ENCODE assay signal across 8 cellular contexts in the genomic region with DNA sequence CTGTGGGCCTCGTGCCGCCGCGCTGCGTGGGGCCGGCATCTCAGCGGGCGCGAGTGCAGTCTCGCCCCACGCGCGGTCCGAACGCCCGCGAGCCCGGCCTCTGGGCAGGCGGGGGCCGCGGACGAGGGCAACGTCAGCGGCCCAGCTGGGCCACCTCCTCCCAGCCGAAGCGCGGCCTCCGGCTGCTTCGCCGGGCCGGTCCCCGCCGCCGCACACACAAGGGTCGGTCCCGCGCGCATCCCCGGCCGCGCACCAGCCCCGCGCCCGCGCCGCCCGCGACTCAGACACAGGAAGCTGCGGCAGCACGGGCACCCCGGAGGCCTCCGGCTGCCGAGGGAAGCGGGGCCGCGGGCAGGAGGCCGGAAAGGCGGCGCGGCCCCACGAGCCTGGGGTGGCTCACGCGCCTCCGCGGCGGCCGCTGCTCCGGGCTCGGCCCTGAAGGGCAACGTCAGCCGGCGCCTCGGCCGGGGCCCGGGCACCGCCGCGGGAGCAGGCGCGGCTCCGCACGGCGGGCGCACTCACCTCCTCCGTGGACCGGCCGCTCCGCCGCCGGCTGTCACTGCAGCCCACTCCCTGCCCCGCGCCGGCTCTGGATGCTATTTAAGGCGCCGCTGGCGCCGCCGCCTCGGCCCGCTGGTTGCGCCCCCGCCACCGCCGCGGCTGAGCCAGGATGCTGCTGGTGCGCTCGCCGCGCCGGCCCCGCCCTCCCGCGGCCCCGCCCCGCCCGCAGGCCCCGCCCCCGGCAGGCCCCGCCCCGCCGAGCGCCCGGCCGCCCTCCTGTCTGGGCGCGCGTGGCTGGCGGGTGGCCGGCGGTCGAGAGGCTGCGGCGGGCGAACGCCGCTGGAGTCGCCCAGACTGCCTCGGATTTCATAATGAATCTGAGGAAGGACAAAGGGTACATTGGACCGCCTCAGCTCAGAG. TPM values are rescaled to one million over a fixed set of nuclear protein-coding genes. Genes with fewer than 3 reads are reported as not detected.
DNase-seq lines count a peak whose midpoint lies in the region; ATAC-seq, FAIRE-seq and TF ChIP-seq lines count a peak whose summit lies in the region.

A gene with protein sequence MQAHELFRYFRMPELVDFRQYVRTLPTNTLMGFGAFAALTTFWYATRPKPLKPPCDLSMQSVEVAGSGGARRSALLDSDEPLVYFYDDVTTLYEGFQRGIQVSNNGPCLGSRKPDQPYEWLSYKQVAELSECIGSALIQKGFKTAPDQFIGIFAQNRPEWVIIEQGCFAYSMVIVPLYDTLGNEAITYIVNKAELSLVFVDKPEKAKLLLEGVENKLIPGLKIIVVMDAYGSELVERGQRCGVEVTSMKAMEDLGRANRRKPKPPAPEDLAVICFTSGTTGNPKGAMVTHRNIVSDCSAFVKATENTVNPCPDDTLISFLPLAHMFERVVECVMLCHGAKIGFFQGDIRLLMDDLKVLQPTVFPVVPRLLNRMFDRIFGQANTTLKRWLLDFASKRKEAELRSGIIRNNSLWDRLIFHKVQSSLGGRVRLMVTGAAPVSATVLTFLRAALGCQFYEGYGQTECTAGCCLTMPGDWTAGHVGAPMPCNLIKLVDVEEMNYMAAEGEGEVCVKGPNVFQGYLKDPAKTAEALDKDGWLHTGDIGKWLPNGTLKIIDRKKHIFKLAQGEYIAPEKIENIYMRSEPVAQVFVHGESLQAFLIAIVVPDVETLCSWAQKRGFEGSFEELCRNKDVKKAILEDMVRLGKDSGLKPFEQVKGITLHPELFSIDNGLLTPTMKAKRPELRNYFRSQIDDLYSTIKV (minus strand): TSS at position 575 of the 921 bp plus-strand sequence. CDS start 22,454 bp downstream, outside the sequence.

- TF ChIP-seq CTCF in 22Rv1 (IDR thresholded peaks at IDR 0.05) (peak; percentile 31; the same call in 1 of the 2 replicates), coronary artery (IDR thresholded peaks at IDR 0.05) (no peak), liver (IDR thresholded peaks at IDR 0.05; ENCODE audit: low read depth, low read length, missing input control) (no peak)

- peak; percentile 71 for ATAC-seq in HG02970 (IDR thresholded peaks at IDR 0.05; ENCODE audit: low FRiP score, unreplicated experiment)

- peaks cover 6 to 34% (median 18%) of the 10 kb centered on the region in 4 donors for H3K4me1 ChIP-seq in liver (ENCODE audit: control insufficient read depth in 4 of 4, insufficient read depth in 4 of 4, low read length in 3 of 4)

- WGBS in liver = under 1% methylated on average over 139 of the region's 139 CpGs

- H3K27ac Mint-ChIP-seq in activated CD4-positive, alpha-beta T cell treated with anti-CD3 and anti-CD28 coated beads, Interleukin-2, amount 10 ng/mL, durations not matched to agents 7 days and 5 days = peak within 1 kb of the TSS; percentile 89

- peaks cover 11% of the 10 kb centered on the region for H3K27me3 Mint-ChIP-seq in activated CD4-positive, alpha-beta T cell treated with anti-CD3 and anti-CD28 coated beads, Interleukin-2, amount 10 ng/mL, durations not matched to agents 7 days and 5 days

- CTCF ChIA-PET in activated CD4-positive, alpha-beta T cell treated with anti-CD3 and anti-CD28 coated beads, Interleukin-2, amount 10 ng/mL, durations not matched to agents 7 days and 5 days (lab: Charles Lee) = interaction anchor here (0.6 to 2.4 kb wide), 3 partner anchors 11 to 102 kb away, joined by 3 to 12 read pairs (median 3); no protein-coding TSS in a partner anchor

- no peaks in the 10 kb centered on the region for H3K36me3 ChIP-seq in liver (ENCODE audit: control insufficient read depth in 4 of 4, insufficient read depth in 3 of 4, low read depth in 1 of 4, low read length in 3 of 4)

- H3K9ac ChIP-seq in liver (ENCODE audit: low read depth in 1 of 2, low read length in 2 of 2) = peak within 1 kb of the TSS; percentile 92 to 99

- POLR2A ChIA-PET in activated CD4-positive, alpha-beta T cell treated with anti-CD3 and anti-CD28 coated beads, Interleukin-2, amount 10 ng/mL, durations not matched to agents 7 days and 5 days (lab: Charles Lee) = interaction anchor here (0.8 kb wide), 1 partner anchor 591 kb away, joined by 5 read pairs; no protein-coding TSS in a partner anchor

- H3K27ac ChIP-seq in 22Rv1 = peak within 1 kb of the TSS; percentile 53
- H3K27ac ChIP-seq in coronary artery = peak within 1 kb of the TSS; percentile 80 to 91
- H3K27ac ChIP-seq in liver (ENCODE audit: low read depth in 1 of 2, low read length in 2 of 2) = peak within 1 kb of the TSS; percentile 91

- H3K4me3 ChIP-seq in coronary artery (peak within 1 kb of the TSS; percentile 71), liver (ENCODE audit: low read depth in 1 of 3, low read length in 3 of 3) (peak within 1 kb of the TSS; percentile 79 to 96 (median 91))

- peak; percentile 86 for DNase-seq in GM18507 (ENCODE audit: extremely low spot score, insufficient read length, low read depth)
- DNase-seq in NCI-H2227 treated with DMSO at 0.1 percent for 48 hours (lab: John Stamatoyannopoulos, UW) = peak; percentile 9
- peak; percentile 77 for DNase-seq in activated CD4-positive, alpha-beta T cell treated with anti-CD3 and anti-CD28 coated beads, Interleukin-2, amount 10 ng/mL, durations not matched to agents 7 days and 5 days
- peak; percentile 88 for DNase-seq in coronary artery (ENCODE audit: low spot score)
- DNase-seq in stimulated activated CD4-positive, alpha-beta T cell treated with anti-CD3 and anti-CD28 coated beads, Interleukin-4, amount 100 ng/mL, for 4 hours = peak; percentile 81 to 82

- H3K9me3 ChIP-seq in liver (ENCODE audit: control insufficient read depth in 4 of 4, low read length in 3 of 4) = no peaks in the 10 kb centered on the region

- no peak for FAIRE-seq in GM18507 (lab: Jason Lieb, UNC)

- H3K4me3 Mint-ChIP-seq in activated CD4-positive, alpha-beta T cell treated with anti-CD3 and anti-CD28 coated beads, Interleukin-2, amount 10 ng/mL, durations not matched to agents 7 days and 5 days = peak within 1 kb of the TSS; percentile 88

- TF ChIP-seq RAD21 in liver (IDR thresholded peaks at IDR 0.05) = no peak

- peaks cover 1% of the 10 kb centered on the region for H3K36me3 Mint-ChIP-seq in activated CD4-positive, alpha-beta T cell treated with anti-CD3 and anti-CD28 coated beads, Interleukin-2, amount 10 ng/mL, durations not matched to agents 7 days and 5 days (ENCODE audit: low read depth)

- peaks cover 40% of the 10 kb centered on the region for H3K4me1 Mint-ChIP-seq in activated CD4-positive, alpha-beta T cell treated with anti-CD3 and anti-CD28 coated beads, Interleukin-2, amount 10 ng/mL, durations not matched to agents 7 days and 5 days

- no peaks in the 10 kb centered on the region for H3K9me3 Mint-ChIP-seq in activated CD4-positive, alpha-beta T cell treated with anti-CD3 and anti-CD28 coated beads, Interleukin-2, amount 10 ng/mL, durations not matched to agents 7 days and 5 days

- H3K27me3 ChIP-seq in liver (ENCODE audit: control insufficient read depth in 4 of 4, insufficient read depth in 4 of 4, low read length in 3 of 4) = no peaks in the 10 kb centered on the region

TF ChIP-seq in liver, 16 proteins besides CTCF, POLR2A, EP300 and RAD21:
- TF ChIP-seq, protein P1, sequence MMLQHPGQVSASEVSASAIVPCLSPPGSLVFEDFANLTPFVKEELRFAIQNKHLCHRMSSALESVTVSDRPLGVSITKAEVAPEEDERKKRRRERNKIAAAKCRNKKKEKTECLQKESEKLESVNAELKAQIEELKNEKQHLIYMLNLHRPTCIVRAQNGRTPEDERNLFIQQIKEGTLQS (IDR thresholded peaks at IDR 0.05) = no peak
- TF ChIP-seq, protein P2, sequence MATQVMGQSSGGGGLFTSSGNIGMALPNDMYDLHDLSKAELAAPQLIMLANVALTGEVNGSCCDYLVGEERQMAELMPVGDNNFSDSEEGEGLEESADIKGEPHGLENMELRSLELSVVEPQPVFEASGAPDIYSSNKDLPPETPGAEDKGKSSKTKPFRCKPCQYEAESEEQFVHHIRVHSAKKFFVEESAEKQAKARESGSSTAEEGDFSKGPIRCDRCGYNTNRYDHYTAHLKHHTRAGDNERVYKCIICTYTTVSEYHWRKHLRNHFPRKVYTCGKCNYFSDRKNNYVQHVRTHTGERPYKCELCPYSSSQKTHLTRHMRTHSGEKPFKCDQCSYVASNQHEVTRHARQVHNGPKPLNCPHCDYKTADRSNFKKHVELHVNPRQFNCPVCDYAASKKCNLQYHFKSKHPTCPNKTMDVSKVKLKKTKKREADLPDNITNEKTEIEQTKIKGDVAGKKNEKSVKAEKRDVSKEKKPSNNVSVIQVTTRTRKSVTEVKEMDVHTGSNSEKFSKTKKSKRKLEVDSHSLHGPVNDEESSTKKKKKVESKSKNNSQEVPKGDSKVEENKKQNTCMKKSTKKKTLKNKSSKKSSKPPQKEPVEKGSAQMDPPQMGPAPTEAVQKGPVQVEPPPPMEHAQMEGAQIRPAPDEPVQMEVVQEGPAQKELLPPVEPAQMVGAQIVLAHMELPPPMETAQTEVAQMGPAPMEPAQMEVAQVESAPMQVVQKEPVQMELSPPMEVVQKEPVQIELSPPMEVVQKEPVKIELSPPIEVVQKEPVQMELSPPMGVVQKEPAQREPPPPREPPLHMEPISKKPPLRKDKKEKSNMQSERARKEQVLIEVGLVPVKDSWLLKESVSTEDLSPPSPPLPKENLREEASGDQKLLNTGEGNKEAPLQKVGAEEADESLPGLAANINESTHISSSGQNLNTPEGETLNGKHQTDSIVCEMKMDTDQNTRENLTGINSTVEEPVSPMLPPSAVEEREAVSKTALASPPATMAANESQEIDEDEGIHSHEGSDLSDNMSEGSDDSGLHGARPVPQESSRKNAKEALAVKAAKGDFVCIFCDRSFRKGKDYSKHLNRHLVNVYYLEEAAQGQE (IDR thresholded peaks at IDR 0.05) = peak; percentile 1
- peak; percentile 15 for TF ChIP-seq TAF1 (conservative IDR thresholded peaks at IDR 0.05)
- TF ChIP-seq EGR1 (IDR thresholded peaks at IDR 0.05; ENCODE audit: low read depth in 2 of 2) = no peak
- peak; percentile 15 for TF ChIP-seq SP1 (IDR thresholded peaks at IDR 0.05)

RNA-seq across cellular contexts. Expression of the gene that starts here (rescaled TPM):
- 10 to 100 TPM; 14.5 to 15.4 TPM for total RNA-seq in activated CD4-positive, alpha-beta T cell treated with anti-CD3 and anti-CD28 coated beads, Interleukin-2, amount 10 ng/mL, durations not matched to agents 7 days and 5 days
- total RNA-seq in liver = 1,000 to 10,000 TPM in 1 of 2 donors, 100 to 1,000 TPM in 1; 210 to 2,226 TPM
- polyA plus RNA-seq in liver = 1,000 to 10,000 TPM in 1 of 2 donors, 100 to 1,000 TPM in 1; 704 to 1,052 TPM

Comparison
In these comparisons a context has a peak if more than half of its experiments do, and no peak if none do; other contexts are left out.
1. Peak in every context shown above with its lines: DNase-seq, ATAC-seq, H3K4me3 ChIP-seq and H3K27ac ChIP-seq.
2. RNA of the gene that starts here (total RNA-seq): 210 to 2,226 TPM in liver; 14.5 to 15.4 TPM in activated CD4-positive, alpha-beta T cell treated with anti-CD3 and anti-CD28 coated beads, Interleukin-2, amount 10 ng/mL, durations not matched to agents 7 days and 5 days; every median in the first group is over 10 times any median in the second.
3. DNase-seq: peak in every context shown above with its lines; median percentile 88 in coronary artery; 86 in GM18507; 82 in stimulated activated CD4-positive, alpha-beta T cell treated with anti-CD3 and anti-CD28 coated beads, Interleukin-4, amount 100 ng/mL, for 4 hours; 77 in activated CD4-positive, alpha-beta T cell treated with anti-CD3 and anti-CD28 coated beads, Interleukin-2, amount 10 ng/mL, durations not matched to agents 7 days and 5 days; 9 in NCI-H2227 treated with DMSO at 0.1 percent for 48 hours.